ENCODE assay signal across 8 cellular contexts in genomic region chr1:5992034-5992813, GRCh38. TPM values are rescaled to one million over a fixed set of nuclear protein-coding genes. Genes with fewer than 3 reads are reported as not detected.
DNase-seq lines count a peak whose midpoint lies in the region; ATAC-seq and TF ChIP-seq lines count a peak whose summit lies in the region.

Gene NPHP4, minus strand, starts transcription at chr1:5992425. Its CDS starts 6,136 bp downstream, at chr1:5986289.

- peaks cover 16% of the 10 kb centered on the region for H3K4me1 ChIP-seq in testis

- 0% methylated on average over 13 to 74 of the region's 93 CpGs for WGBS in testis, 2 donors

- intact Hi-C loops in testis (cut with DNase I; ENCODE audit: low total_unique reads) = no loop called here

- peak; percentile 89 for ATAC-seq in HG02571 (IDR thresholded peaks at IDR 0.05; ENCODE audit: unreplicated experiment)
- peak; percentile 92 for ATAC-seq in activated naive CD4-positive, alpha-beta T cell treated with anti-CD3 and anti-CD28 coated beads, Interleukin-2, amount 50 U/mL, for 72 hours

- peak within 1 kb of the TSS; percentile 87 to 92 for H3K27ac Mint-ChIP-seq in activated naive CD4-positive, alpha-beta T cell treated with anti-CD3 and anti-CD28 coated beads, Interleukin-2, amount 50 U/mL, for 72 hours

- TF ChIP-seq POLR2A in testis (IDR thresholded peaks at IDR 0.05) = peak; percentile 23

- TF ChIP-seq CTCF in GM06990 (IDR thresholded peaks at IDR 0.05; ENCODE audit: insufficient read depth, low read length, poor library complexity, severe bottlenecking) (no peak), testis (IDR thresholded peaks at IDR 0.05) (no peak)

- H3K9me3 ChIP-seq in testis = no peaks in the 10 kb centered on the region

- peaks cover 10% of the 10 kb centered on the region for H3K36me3 ChIP-seq in GM06990 (ENCODE audit: control insufficient read depth, insufficient read depth, low read length)
- no peaks in the 10 kb centered on the region for H3K36me3 ChIP-seq in testis (ENCODE audit: low read depth, missing control alignments)

- H3K27me3 ChIP-seq in GM06990 (replicated peaks; ENCODE audit: control insufficient read depth, insufficient read depth, low read length) (no peaks in the 10 kb centered on the region), testis (no peaks in the 10 kb centered on the region)

- H3K4me3 ChIP-seq in GM06990 (replicated peaks; ENCODE audit: low read depth, low read length) (peak within 1 kb of the TSS; percentile 87), testis (peak within 1 kb of the TSS; percentile 84)

- peak within 1 kb of the TSS; percentile 91 to 94 for H3K27ac ChIP-seq in testis

- peaks cover 8 to 21% of the 10 kb centered on the region in 2 donors for H3K36me3 Mint-ChIP-seq in activated naive CD4-positive, alpha-beta T cell treated with anti-CD3 and anti-CD28 coated beads, Interleukin-2, amount 50 U/mL, for 72 hours

- DNase-seq in GM06990 (ENCODE audit: extremely low read depth, insufficient read length) = peak; percentile 99
- DNase-seq in NCI-H1048 (lab: John Stamatoyannopoulos, UW) = peak; percentile 98
- peak; percentile 88 for DNase-seq in SKM-1 (lab: John Stamatoyannopoulos, UW; ENCODE audit: unreplicated experiment)
- DNase-seq in activated naive CD4-positive, alpha-beta T cell treated with anti-CD3 and anti-CD28 coated beads, Interleukin-2, amount 50 U/mL, for 72 hours (ENCODE audit: low spot score in 2 of 2) = peak; percentile 99
- DNase-seq in glomerular endothelial cell (ENCODE audit: extremely low read depth, low read depth, low spot score) = peak; percentile 93
- peak; percentile 100 for DNase-seq in occipital lobe (lab: John Stamatoyannopoulos, UW)
- DNase-seq in testis = peak; percentile 100

- no peaks in the 10 kb centered on the region for H3K9me3 Mint-ChIP-seq in activated naive CD4-positive, alpha-beta T cell treated with anti-CD3 and anti-CD28 coated beads, Interleukin-2, amount 50 U/mL, for 72 hours

RNA-seq across cellular contexts. Expression of gene NPHP4, which starts in this region (rescaled TPM):
- 10 to 100 TPM in 1 of 2 donors, 1 to 10 TPM in 1; 10.0 to 22.5 TPM for total RNA-seq in activated naive CD4-positive, alpha-beta T cell treated with anti-CD3 and anti-CD28 coated beads, Interleukin-2, amount 50 U/mL, for 72 hours
- total RNA-seq in glomerular endothelial cell (7.5 and 12.1 TPM in 2 replicates), occipital lobe (8.6 TPM), testis (10 to 100 TPM; 49.4 to 65.9 TPM)
- 26.3 TPM for polyA plus RNA-seq in testis (ENCODE audit: insufficient read depth, low read depth, low replicate concordance)

Comparison
In these comparisons a context has a peak if more than half of its experiments do, and no peak if none do; other contexts are left out.
1. Peak in every context shown above with its lines: DNase-seq, ATAC-seq, H3K4me3 ChIP-seq and H3K27ac ChIP-seq.